14 cellular contexts compared by ENCODE assay signal in the genomic region with DNA sequence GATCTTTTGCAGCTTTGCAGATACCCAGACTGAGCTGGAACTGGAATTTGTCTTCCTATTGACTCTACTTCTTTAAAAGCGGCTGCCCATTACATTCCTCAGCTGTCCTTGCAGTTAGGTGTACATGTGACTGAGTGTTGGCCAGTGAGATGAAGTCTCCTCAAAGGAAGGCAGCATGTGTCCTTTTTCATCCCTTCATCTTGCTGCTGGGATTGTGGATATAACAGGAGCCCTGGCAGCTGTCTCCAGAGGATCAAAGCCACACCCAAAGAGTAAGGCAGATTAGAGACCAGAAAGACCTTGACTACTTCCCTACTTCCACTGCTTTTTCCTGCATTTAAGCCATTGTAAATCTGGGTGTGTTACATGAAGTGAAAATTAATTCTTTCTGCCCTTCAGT. TPM values are rescaled to one million over a fixed set of nuclear protein-coding genes. Genes with fewer than 3 reads are reported as not detected.
"Had no signal": no experiment of that assay in that cellular context is flagged by ENCODE, and none has a peak within 500 bp of the region (broad histone marks: within the 10 kb centered on the region; RNA-seq: fewer than 3 reads in every experiment).

No MANE protein-coding gene starts in this region.

- H3K36me3 Mint-ChIP-seq: activated CD8-positive, alpha-beta memory T cell treated with anti-CD3 and anti-CD28 coated beads, Interleukin-2, amount 10 ng/mL, durations not matched to agents 7 days and 5 days; naive thymus-derived CD4-positive, alpha-beta T cell had no signal

- H3K4me3 ChIP-seq: pancreas, stomach, testis had no signal

- H3K27me3 ChIP-seq: pancreas, stomach, testis had no signal

- ATAC-seq: activated CD8-positive, alpha-beta memory T cell treated with anti-CD3 and anti-CD28 coated beads, Interleukin-2, amount 10 ng/mL, durations not matched to agents 7 days and 5 days; left lobe of liver; naive thymus-derived CD4-positive, alpha-beta T cell; pancreas; sciatic nerve had no signal

- H3K36me3 ChIP-seq: pancreas, stomach had no signal

- H3K4me3 Mint-ChIP-seq: activated CD8-positive, alpha-beta memory T cell treated with anti-CD3 and anti-CD28 coated beads, Interleukin-2, amount 10 ng/mL, durations not matched to agents 7 days and 5 days; naive thymus-derived CD4-positive, alpha-beta T cell had no signal

- H3K27ac ChIP-seq: pancreas, stomach, testis had no signal

- H3K4me1 ChIP-seq: testis had no signal

- DNase-seq: activated CD4-positive, alpha-beta T cell treated with anti-CD3 and anti-CD28 coated beads, Interleukin-2, amount 50 U/mL, for 48 hours; activated CD8-positive, alpha-beta memory T cell treated with anti-CD3 and anti-CD28 coated beads, Interleukin-2, amount 10 ng/mL, durations not matched to agents 7 days and 5 days; activated effector memory CD4-positive, alpha-beta T cell treated with Interleukin-2 at 50 U/mL for 16 hours; activated naive CD4-positive, alpha-beta T cell treated with anti-CD3 and anti-CD28 coated beads, Interleukin-2, amount 50 U/mL, for 16 hours; activated T-cell treated with anti-CD3 and anti-CD28 coated beads, Interleukin-2, amount 50 U/mL, for 1 hour; midbrain; naive thymus-derived CD4-positive, alpha-beta T cell; pancreas; stimulated activated CD4-positive, alpha-beta T cell treated with anti-CD3 and anti-CD28 coated beads, Interleukin-12 subunit alpha, Interleukin-12 subunit beta, amount 100 ng/mL, for 4 hours; stimulated activated CD4-positive, alpha-beta T cell treated with anti-CD3 and anti-CD28 coated beads, Interleukin-2, amount 100 ng/mL, for 24 hours; stomach; testis had no signal

- H3K9me3 ChIP-seq: pancreas, stomach, testis had no signal

- H3K9me3 Mint-ChIP-seq: naive thymus-derived CD4-positive, alpha-beta T cell had no signal

- H3K27ac Mint-ChIP-seq: activated CD8-positive, alpha-beta memory T cell treated with anti-CD3 and anti-CD28 coated beads, Interleukin-2, amount 10 ng/mL, durations not matched to agents 7 days and 5 days; naive thymus-derived CD4-positive, alpha-beta T cell had no signal

RNA-seq across cellular contexts. Expression of gene CFAP69, which starts 8.1 kb away (rescaled TPM):
- polyA plus RNA-seq: naive thymus-derived CD4-positive, alpha-beta T cell had no signal

RNA-seq across cellular contexts. Expression of gene STEAP2, which starts 25.4 kb away (rescaled TPM):
- total RNA-seq: activated CD8-positive, alpha-beta memory T cell treated with anti-CD3 and anti-CD28 coated beads, Interleukin-2, amount 10 ng/mL, durations not matched to agents 7 days and 5 days had no signal
- polyA plus RNA-seq: naive thymus-derived CD4-positive, alpha-beta T cell had no signal
